Comparison of ENCODE assay signal across 1 cellular context in the genomic region with DNA sequence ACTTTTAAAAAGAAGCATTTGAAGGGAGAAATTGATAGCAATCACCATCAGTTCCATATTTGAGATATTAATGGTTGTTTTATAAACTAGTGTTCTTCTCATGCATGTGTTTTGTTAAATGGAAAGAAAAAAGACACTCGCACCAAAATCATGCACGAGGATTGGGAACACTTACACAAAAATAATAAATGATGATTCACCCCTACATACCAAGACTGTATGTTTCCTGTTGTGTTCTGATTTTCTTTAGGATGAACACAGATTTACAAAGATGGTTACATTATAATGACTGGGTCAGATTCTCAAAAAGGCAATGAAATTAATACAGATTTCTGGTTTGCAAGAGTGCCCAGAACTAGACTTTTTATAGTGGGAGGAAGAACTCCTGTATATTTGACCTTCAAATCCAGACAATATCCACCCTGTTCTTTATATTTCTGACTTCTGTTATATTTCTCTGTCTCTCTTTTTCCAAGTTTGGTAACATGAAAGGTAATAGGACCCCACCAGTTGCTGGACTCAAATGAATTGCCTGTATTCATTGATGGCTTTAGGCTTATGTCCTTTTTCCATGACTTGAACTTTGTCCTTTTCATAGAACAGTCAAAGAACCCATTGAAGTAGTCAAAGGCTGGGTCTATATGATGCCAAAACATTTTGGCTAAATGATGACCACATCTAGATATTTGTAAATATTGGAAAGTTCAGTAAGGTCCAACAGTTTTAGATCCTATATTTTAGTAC.
TF ChIP-seq lines count a peak whose summit lies in the region.

No MANE protein-coding gene starts in this region.

TF ChIP-seq in HepG2, 621 proteins besides CTCF, POLR2A, EP300 and RAD21:
- peak; percentile 95 for TF ChIP-seq ZNF644 (CRISPR knock-in tag; IDR thresholded peaks at IDR 0.05; ENCODE audit: low read depth)
- no peak for TF ChIP-seq ZNF761 (CRISPR knock-in tag; conservative IDR thresholded peaks at IDR 0.05)
- TF ChIP-seq, protein P1, sequence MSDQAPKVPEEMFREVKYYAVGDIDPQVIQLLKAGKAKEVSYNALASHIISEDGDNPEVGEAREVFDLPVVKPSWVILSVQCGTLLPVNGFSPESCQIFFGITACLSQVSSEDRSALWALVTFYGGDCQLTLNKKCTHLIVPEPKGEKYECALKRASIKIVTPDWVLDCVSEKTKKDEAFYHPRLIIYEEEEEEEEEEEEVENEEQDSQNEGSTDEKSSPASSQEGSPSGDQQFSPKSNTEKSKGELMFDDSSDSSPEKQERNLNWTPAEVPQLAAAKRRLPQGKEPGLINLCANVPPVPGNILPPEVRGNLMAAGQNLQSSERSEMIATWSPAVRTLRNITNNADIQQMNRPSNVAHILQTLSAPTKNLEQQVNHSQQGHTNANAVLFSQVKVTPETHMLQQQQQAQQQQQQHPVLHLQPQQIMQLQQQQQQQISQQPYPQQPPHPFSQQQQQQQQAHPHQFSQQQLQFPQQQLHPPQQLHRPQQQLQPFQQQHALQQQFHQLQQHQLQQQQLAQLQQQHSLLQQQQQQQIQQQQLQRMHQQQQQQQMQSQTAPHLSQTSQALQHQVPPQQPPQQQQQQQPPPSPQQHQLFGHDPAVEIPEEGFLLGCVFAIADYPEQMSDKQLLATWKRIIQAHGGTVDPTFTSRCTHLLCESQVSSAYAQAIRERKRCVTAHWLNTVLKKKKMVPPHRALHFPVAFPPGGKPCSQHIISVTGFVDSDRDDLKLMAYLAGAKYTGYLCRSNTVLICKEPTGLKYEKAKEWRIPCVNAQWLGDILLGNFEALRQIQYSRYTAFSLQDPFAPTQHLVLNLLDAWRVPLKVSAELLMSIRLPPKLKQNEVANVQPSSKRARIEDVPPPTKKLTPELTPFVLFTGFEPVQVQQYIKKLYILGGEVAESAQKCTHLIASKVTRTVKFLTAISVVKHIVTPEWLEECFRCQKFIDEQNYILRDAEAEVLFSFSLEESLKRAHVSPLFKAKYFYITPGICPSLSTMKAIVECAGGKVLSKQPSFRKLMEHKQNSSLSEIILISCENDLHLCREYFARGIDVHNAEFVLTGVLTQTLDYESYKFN (CRISPR knock-in tag; conservative IDR thresholded peaks at IDR 0.05), result 0 out of 2 replicates have a peak, but pooled peaks have one; percentile 15
- TF ChIP-seq ASH2L (IDR thresholded peaks at IDR 0.05; ENCODE audit: insufficient read length, low read depth, low read length), result no peak
- TF ChIP-seq ZFP36L1 (CRISPR knock-in tag; IDR thresholded peaks at IDR 0.05), result no peak
- TF ChIP-seq PHF5A (CRISPR knock-in tag; IDR thresholded peaks at IDR 0.05; ENCODE audit: low read depth, unreplicated experiment), result no peak
- TF ChIP-seq ZNF629 (CRISPR knock-in tag; conservative IDR thresholded peaks at IDR 0.05), result peak; percentile 7; the same call in 1 of the 2 replicates
- TF ChIP-seq HNF4A (CRISPR knock-in tag; IDR thresholded peaks at IDR 0.05), result peak; percentile 33; the same call in 1 of the 2 replicates
- no peak for TF ChIP-seq SP5 (CRISPR knock-in tag; IDR thresholded peaks at IDR 0.05; ENCODE audit: borderline replicate concordance, low read depth)
- 0 out of 2 replicates have a peak, but pooled peaks have one; percentile 19 for TF ChIP-seq POGZ (CRISPR knock-in tag; IDR thresholded peaks at IDR 0.05)
- TF ChIP-seq ZNF678 (CRISPR knock-in tag; IDR thresholded peaks at IDR 0.05), result no peak
- TF ChIP-seq ZFP36L2 (CRISPR knock-in tag; IDR thresholded peaks at IDR 0.05), result no peak
- TF ChIP-seq, protein P2, sequence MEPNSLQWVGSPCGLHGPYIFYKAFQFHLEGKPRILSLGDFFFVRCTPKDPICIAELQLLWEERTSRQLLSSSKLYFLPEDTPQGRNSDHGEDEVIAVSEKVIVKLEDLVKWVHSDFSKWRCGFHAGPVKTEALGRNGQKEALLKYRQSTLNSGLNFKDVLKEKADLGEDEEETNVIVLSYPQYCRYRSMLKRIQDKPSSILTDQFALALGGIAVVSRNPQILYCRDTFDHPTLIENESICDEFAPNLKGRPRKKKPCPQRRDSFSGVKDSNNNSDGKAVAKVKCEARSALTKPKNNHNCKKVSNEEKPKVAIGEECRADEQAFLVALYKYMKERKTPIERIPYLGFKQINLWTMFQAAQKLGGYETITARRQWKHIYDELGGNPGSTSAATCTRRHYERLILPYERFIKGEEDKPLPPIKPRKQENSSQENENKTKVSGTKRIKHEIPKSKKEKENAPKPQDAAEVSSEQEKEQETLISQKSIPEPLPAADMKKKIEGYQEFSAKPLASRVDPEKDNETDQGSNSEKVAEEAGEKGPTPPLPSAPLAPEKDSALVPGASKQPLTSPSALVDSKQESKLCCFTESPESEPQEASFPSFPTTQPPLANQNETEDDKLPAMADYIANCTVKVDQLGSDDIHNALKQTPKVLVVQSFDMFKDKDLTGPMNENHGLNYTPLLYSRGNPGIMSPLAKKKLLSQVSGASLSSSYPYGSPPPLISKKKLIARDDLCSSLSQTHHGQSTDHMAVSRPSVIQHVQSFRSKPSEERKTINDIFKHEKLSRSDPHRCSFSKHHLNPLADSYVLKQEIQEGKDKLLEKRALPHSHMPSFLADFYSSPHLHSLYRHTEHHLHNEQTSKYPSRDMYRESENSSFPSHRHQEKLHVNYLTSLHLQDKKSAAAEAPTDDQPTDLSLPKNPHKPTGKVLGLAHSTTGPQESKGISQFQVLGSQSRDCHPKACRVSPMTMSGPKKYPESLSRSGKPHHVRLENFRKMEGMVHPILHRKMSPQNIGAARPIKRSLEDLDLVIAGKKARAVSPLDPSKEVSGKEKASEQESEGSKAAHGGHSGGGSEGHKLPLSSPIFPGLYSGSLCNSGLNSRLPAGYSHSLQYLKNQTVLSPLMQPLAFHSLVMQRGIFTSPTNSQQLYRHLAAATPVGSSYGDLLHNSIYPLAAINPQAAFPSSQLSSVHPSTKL (CRISPR knock-in tag; IDR thresholded peaks at IDR 0.05), result peak; percentile 37; the same call in 1 of the 2 replicates
- peak; percentile 51; the same call in 1 of the 2 replicates for TF ChIP-seq EHMT2 (IDR thresholded peaks at IDR 0.05; ENCODE audit: borderline replicate concordance, low read depth, low read length)
- peak; percentile 55; the same call in 1 of the 2 replicates for TF ChIP-seq SIX4 (CRISPR knock-in tag; IDR thresholded peaks at IDR 0.05)
- TF ChIP-seq STAG1 (CRISPR knock-in tag; IDR thresholded peaks at IDR 0.05), result no peak
- TF ChIP-seq, protein P3, sequence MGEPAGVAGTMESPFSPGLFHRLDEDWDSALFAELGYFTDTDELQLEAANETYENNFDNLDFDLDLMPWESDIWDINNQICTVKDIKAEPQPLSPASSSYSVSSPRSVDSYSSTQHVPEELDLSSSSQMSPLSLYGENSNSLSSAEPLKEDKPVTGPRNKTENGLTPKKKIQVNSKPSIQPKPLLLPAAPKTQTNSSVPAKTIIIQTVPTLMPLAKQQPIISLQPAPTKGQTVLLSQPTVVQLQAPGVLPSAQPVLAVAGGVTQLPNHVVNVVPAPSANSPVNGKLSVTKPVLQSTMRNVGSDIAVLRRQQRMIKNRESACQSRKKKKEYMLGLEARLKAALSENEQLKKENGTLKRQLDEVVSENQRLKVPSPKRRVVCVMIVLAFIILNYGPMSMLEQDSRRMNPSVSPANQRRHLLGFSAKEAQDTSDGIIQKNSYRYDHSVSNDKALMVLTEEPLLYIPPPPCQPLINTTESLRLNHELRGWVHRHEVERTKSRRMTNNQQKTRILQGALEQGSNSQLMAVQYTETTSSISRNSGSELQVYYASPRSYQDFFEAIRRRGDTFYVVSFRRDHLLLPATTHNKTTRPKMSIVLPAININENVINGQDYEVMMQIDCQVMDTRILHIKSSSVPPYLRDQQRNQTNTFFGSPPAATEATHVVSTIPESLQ (CRISPR knock-in tag; conservative IDR thresholded peaks at IDR 0.05), result no peak
